Comparison of ENCODE assay signal across 13 cellular contexts in genomic region chr10:75001715-75002350, GRCh38.
"Had no signal": no experiment of that assay in that cellular context is flagged by ENCODE, and none has a peak within 500 bp of the region (broad histone marks: within the 10 kb centered on the region; RNA-seq: fewer than 3 reads in every experiment).

No MANE protein-coding gene starts in this region.

- ATAC-seq: pancreas, upper lobe of right lung had no signal

- DNase-seq: activated CD4-positive, alpha-beta T cell treated with anti-CD3 and anti-CD28 coated beads, Interleukin-2, amount 10 ng/mL, durations not matched to agents 24 days and 14 days; activated naive CD4-positive, alpha-beta T cell treated with anti-CD3 and anti-CD28 coated beads, Interleukin-2, amount 50 U/mL, for 16 hours; dorsolateral prefrontal cortex; endodermal cell; head of caudate nucleus; lower lobe of right lung; midbrain; pancreas; stimulated activated CD4-positive, alpha-beta T cell treated with anti-CD3 and anti-CD28 coated beads, Interleukin-2, amount 100 ng/mL, for 48 hours; T-helper 2 cell; upper lobe of right lung had no signal

- H3K27ac ChIP-seq: cardiac muscle cell, lower lobe of right lung, pancreas, suprapubic skin, upper lobe of right lung had no signal

- H3K4me3 ChIP-seq: cardiac muscle cell, dorsolateral prefrontal cortex, lower lobe of right lung, pancreas, suprapubic skin, upper lobe of right lung had no signal

- H3K27me3 Mint-ChIP-seq: activated CD4-positive, alpha-beta T cell treated with anti-CD3 and anti-CD28 coated beads, Interleukin-2, amount 10 ng/mL, durations not matched to agents 24 days and 14 days had no signal

- H3K4me3 Mint-ChIP-seq: activated CD4-positive, alpha-beta T cell treated with anti-CD3 and anti-CD28 coated beads, Interleukin-2, amount 10 ng/mL, durations not matched to agents 24 days and 14 days; endodermal cell had no signal

- H3K9me3 ChIP-seq: lower lobe of right lung, pancreas, suprapubic skin, upper lobe of right lung had no signal

- H3K27me3 ChIP-seq: cardiac muscle cell, dorsolateral prefrontal cortex, pancreas, suprapubic skin, upper lobe of right lung had no signal

- H3K4me1 Mint-ChIP-seq: endodermal cell had no signal

- H3K9me3 Mint-ChIP-seq: activated CD4-positive, alpha-beta T cell treated with anti-CD3 and anti-CD28 coated beads, Interleukin-2, amount 10 ng/mL, durations not matched to agents 24 days and 14 days; endodermal cell had no signal

- H3K4me1 ChIP-seq: lower lobe of right lung, pancreas, suprapubic skin, upper lobe of right lung had no signal
